Comparison of ENCODE assay signal across 1 cellular context in the genomic region with DNA sequence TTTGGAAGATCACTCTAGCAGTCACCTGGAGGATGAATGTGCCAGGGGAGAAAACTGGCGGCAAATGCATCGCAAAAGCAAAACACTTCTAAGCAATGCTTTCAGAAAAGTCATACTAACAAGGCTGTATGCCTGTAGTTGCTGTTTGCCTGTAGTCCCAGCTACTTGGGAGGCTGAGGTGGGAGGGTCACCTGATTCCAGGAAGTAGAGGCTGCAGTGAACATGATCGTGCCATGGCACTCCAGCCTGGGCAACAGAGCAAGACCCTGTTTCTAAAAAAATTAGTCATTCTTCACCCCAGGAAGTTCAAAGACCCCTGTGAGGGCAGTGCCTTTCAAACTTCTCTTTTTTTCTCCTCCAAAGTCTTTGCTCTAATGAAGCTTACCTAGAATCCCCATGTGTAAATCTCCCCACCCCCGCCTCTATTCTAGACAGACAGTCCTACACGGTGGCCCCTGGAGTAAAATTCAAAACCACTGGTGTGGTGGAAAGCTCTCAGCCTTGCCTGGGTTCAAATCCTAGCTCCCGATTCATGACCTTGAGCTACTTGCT.
A peak's percentile ranks its signal among the peaks of the same experiment; 100 is the strongest.
TF ChIP-seq lines count a peak whose summit lies in the region.

No MANE protein-coding gene starts in this region.

TF ChIP-seq in HepG2, 621 proteins besides CTCF, POLR2A, EP300 and RAD21:
- TF ChIP-seq ATF1 (CRISPR knock-in tag; IDR thresholded peaks at IDR 0.05) (no peak), ZNF121 (CRISPR knock-in tag; IDR thresholded peaks at IDR 0.05) (peak; percentile 60; the same call in 1 of the 2 replicates), ZNF550 (CRISPR knock-in tag; IDR thresholded peaks at IDR 0.05; ENCODE audit: borderline replicate concordance) (no peak), MIER3 (CRISPR knock-in tag; IDR thresholded peaks at IDR 0.05; ENCODE audit: borderline replicate concordance) (no peak)
- TF ChIP-seq, protein P1, sequence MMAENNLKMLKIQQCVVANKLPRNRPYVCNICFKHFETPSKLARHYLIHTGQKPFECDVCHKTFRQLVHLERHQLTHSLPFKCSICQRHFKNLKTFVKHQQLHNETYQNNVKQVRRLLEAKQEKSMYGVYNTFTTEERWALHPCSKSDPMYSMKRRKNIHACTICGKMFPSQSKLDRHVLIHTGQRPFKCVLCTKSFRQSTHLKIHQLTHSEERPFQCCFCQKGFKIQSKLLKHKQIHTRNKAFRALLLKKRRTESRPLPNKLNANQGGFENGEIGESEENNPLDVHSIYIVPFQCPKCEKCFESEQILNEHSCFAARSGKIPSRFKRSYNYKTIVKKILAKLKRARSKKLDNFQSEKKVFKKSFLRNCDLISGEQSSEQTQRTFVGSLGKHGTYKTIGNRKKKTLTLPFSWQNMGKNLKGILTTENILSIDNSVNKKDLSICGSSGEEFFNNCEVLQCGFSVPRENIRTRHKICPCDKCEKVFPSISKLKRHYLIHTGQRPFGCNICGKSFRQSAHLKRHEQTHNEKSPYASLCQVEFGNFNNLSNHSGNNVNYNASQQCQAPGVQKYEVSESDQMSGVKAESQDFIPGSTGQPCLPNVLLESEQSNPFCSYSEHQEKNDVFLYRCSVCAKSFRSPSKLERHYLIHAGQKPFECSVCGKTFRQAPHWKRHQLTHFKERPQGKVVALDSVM (CRISPR knock-in tag; IDR thresholded peaks at IDR 0.05): peak; percentile 63; the same call in 1 of the 2 replicates
